Comparison of ENCODE assay signal across 8 cellular contexts in the genomic region with DNA sequence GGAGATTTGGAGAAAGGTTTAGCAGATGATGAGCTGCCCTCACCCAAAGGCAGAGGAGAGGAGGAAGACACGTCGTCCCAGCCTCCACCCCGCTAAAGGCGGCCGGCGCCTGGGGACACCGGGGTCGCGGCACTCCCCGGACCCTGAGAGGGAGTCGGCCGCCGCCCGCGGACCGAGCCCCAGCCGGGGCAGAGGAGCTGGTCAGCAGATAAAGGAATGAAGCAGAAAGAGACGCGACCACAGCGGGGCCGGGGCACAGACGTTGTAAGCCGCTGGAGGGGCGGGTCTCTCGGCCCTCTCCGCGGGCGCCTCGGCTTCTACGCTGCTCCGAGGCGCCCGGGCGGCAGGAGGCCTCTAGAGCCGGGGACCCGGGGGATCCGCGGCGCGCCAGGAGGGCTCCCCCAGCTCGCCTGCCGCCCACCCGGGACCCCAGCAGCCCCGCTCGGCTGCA. TPM values are rescaled to one million over a fixed set of nuclear protein-coding genes. Genes with fewer than 3 reads are reported as not detected.
DNase-seq lines count a peak whose midpoint lies in the region; ATAC-seq and TF ChIP-seq lines count a peak whose summit lies in the region.

No MANE protein-coding gene starts in this region.

- H3K18ac ChIP-seq in IMR-90 (ENCODE audit: low read depth, low read length) = no peak overlapping the region

- H3K9me3 Mint-ChIP-seq in Calu3 (ENCODE audit: low read depth, unreplicated experiment) = no peaks in the 10 kb centered on the region
- H3K9me3 Mint-ChIP-seq in effector memory CD8-positive, alpha-beta T cell = no peaks in the 10 kb centered on the region

- H4K5ac ChIP-seq in IMR-90 (ENCODE audit: low read depth, low read length) = no peak overlapping the region

- no peak for TF ChIP-seq RAD21 in IMR-90 (IDR thresholded peaks at IDR 0.05; ENCODE audit: low read length)

- H2AK9ac ChIP-seq in IMR-90 (replicated peaks; ENCODE audit: low read depth, low read length, poor library complexity) = peak overlapping the region; percentile 44

- H3K27me3 ChIP-seq in IMR-90 (ENCODE audit: control insufficient read depth, insufficient read depth, low read length) (no peaks in the 10 kb centered on the region), stomach (no peaks in the 10 kb centered on the region)

- no peak overlapping the region for H2BK15ac ChIP-seq in IMR-90 (ENCODE audit: low read depth, low read length)

- 0 out of 2 replicates have a peak overlapping the region, but pooled peaks have one; percentile 32 for H3K4ac ChIP-seq in IMR-90 (ENCODE audit: low read depth, low read length)

- 0% methylated on average over 11 of the region's 45 CpGs; no CpG with 5 or more reads in 1 of the 2 experiments for WGBS in IMR-90 (ENCODE audit: extremely low coverage in 2 of 2, insufficient read length in 1 of 2), 2 experiments
- WGBS in stomach, 5 donors = 0 to 2% (median 0%) methylated on average over 18 to 45 of the region's 45 CpGs

- peak overlapping the region; percentile 99 for H3K4me2 ChIP-seq in IMR-90 (ENCODE audit: low read depth, low read length)

- DNase-seq in Calu3 (peak; percentile 37), IMR-90 (peak; percentile 36), mucosa of descending colon (peak; percentile 31 to 68 (median 64)), stomach (peak; percentile 40), hippocampal formation (lab: John Stamatoyannopoulos, UW) (no peak)
- peak; percentile 12 for DNase-seq in activated CD4-positive, alpha-beta T cell treated with anti-CD3 and anti-CD28 coated beads, Interleukin-2, amount 50 U/mL, for 1 hour
- peak; percentile 25 to 31 (median 29) for DNase-seq in effector memory CD8-positive, alpha-beta T cell

- no peak overlapping the region for H2BK5ac ChIP-seq in IMR-90 (ENCODE audit: low read depth, low read length, poor library complexity, severe bottlenecking)

- POLR2A ChIA-PET in IMR-90 (lab: Charles Lee; ENCODE audit: unreplicated experiment) = interaction anchor here (0.6 kb wide), 2 partner anchors 12 to 27 kb away, joined by 4 to 5 read pairs; no protein-coding TSS in a partner anchor

- H3K23ac ChIP-seq in IMR-90 (ENCODE audit: low read depth, low read length) = peak overlapping the region; percentile 98

- H3K27ac Mint-ChIP-seq in Calu3 (ENCODE audit: unreplicated experiment) = peak overlapping the region; percentile 28
- peak overlapping the region; percentile 94 to 98 for H3K27ac Mint-ChIP-seq in effector memory CD8-positive, alpha-beta T cell

- peaks cover 16% of the 10 kb centered on the region for H3K4me1 Mint-ChIP-seq in Calu3 (ENCODE audit: low read depth, unreplicated experiment)
- H3K4me1 Mint-ChIP-seq in effector memory CD8-positive, alpha-beta T cell (ENCODE audit: low read depth in 2 of 2) = peaks cover 32 to 51% of the 10 kb centered on the region in 2 donors

- H2BK20ac ChIP-seq in IMR-90 (ENCODE audit: low read depth, low read length) = no peak overlapping the region

- H3K79me1 ChIP-seq in IMR-90 (ENCODE audit: low read depth in 1 of 2, low read length in 2 of 2) = peaks cover 22 to 36% of the 10 kb centered on the region in 2 experiments

- no peaks in the 10 kb centered on the region for H3K36me3 ChIP-seq in IMR-90 (ENCODE audit: control insufficient read depth, insufficient read depth, low read length)
- no peaks in the 10 kb centered on the region for H3K36me3 ChIP-seq in mucosa of descending colon (ENCODE audit: low read depth)
- H3K36me3 ChIP-seq in stomach = no peaks in the 10 kb centered on the region

- no peak overlapping the region for H4K91ac ChIP-seq in IMR-90 (ENCODE audit: insufficient read depth, low read depth, low read length)

- H3K56ac ChIP-seq in IMR-90 (ENCODE audit: extremely low read depth, insufficient read depth, low read length) = peak overlapping the region; percentile 14; the same call in 1 of the 2 replicates

- intact Hi-C loops in Calu3 (cut with micrococcal nuclease; ENCODE audit: unreplicated experiment) (no loop called here), IMR-90 (cut with micrococcal nuclease) (loop anchor here (5.0 kb wide), 2 partner anchors 59 to 214 kb away; partner anchors contain the start of gene DAPK2), mucosa of descending colon (cut with DNase I, micrococcal nuclease) (no loop called here), stomach (cut with DNase I; ENCODE audit: low total_unique reads) (no loop called here)

- H3K4me1 ChIP-seq in IMR-90 (ENCODE audit: control insufficient read depth, insufficient read depth, low read length) (peaks cover 2% of the 10 kb centered on the region; the same call in 1 of the 2 replicates), mucosa of descending colon (ENCODE audit: low read depth) (peaks cover 14% of the 10 kb centered on the region), stomach (peaks cover 16 to 47% (median 31%) of the 10 kb centered on the region in 4 donors)

- peaks cover 5% of the 10 kb centered on the region; the same call in 1 of the 2 replicates for H3K9me1 ChIP-seq in IMR-90 (ENCODE audit: insufficient read depth, low read length)

- H2AK5ac ChIP-seq in IMR-90 (ENCODE audit: low read depth, low read length) = peak overlapping the region; percentile 34; the same call in 1 of the 2 replicates

- H3K27ac ChIP-seq in IMR-90 (ENCODE audit: insufficient read depth, low read length) (peak overlapping the region; percentile 68), stomach (peak overlapping the region; percentile 87 to 94 (median 89))

- peaks cover 24% of the 10 kb centered on the region for H3K36me3 Mint-ChIP-seq in Calu3 (ENCODE audit: insufficient read depth, unreplicated experiment)
- H3K36me3 Mint-ChIP-seq in effector memory CD8-positive, alpha-beta T cell (ENCODE audit: insufficient read depth) = peaks cover 38% of the 10 kb centered on the region

- peaks cover 19% of the 10 kb centered on the region for H3K27me3 Mint-ChIP-seq in Calu3 (ENCODE audit: unreplicated experiment)
- H3K27me3 Mint-ChIP-seq in effector memory CD8-positive, alpha-beta T cell = no peaks in the 10 kb centered on the region

- no peak for TF ChIP-seq EP300 in stomach (IDR thresholded peaks at IDR 0.05)

- TF ChIP-seq CTCF in Calu3 (IDR thresholded peaks at IDR 0.05; ENCODE audit: unreplicated experiment) (no peak), IMR-90 (conservative IDR thresholded peaks at IDR 0.05; ENCODE audit: low read depth, low read length) (0 out of 2 replicates have a peak, but pooled peaks have one; percentile 0), mucosa of descending colon (IDR thresholded peaks at IDR 0.05) (no peak), stomach (IDR thresholded peaks at IDR 0.05) (no peak)

- peak overlapping the region; percentile 77 for H3K4me3 ChIP-seq in IMR-90 (ENCODE audit: insufficient read depth, low read depth, low read length)
- H3K4me3 ChIP-seq in mucosa of descending colon = peak overlapping the region; percentile 69
- peak overlapping the region; percentile 64 to 85 (median 84) for H3K4me3 ChIP-seq in stomach

- peak overlapping the region; percentile 90 for H3K4me3 Mint-ChIP-seq in Calu3 (ENCODE audit: low read depth, unreplicated experiment)
- peak overlapping the region; percentile 80 to 90 for H3K4me3 Mint-ChIP-seq in effector memory CD8-positive, alpha-beta T cell

- in situ Hi-C loops in IMR-90 (cut with MboI; ENCODE audit: low sequenced_read_pairs) = no loop called here

- no peaks in the 10 kb centered on the region for H3K9me3 ChIP-seq in IMR-90 (ENCODE audit: control insufficient read depth, insufficient read depth, low read length)
- no peaks in the 10 kb centered on the region for H3K9me3 ChIP-seq in mucosa of descending colon
- no peaks in the 10 kb centered on the region for H3K9me3 ChIP-seq in stomach

- peak overlapping the region; percentile 61 for H3K14ac ChIP-seq in IMR-90 (replicated peaks; ENCODE audit: low read depth, low read length)

- peak overlapping the region; percentile 89 for H3K9ac ChIP-seq in IMR-90 (ENCODE audit: low read depth, low read length)

- dilution Hi-C loops in IMR-90 (cut with HindIII; ENCODE audit: low sequenced_read_pairs, unreplicated experiment) = no loop called here

- H2BK120ac ChIP-seq in IMR-90 (ENCODE audit: low read depth, low read length) = no peak overlapping the region

- H4K8ac ChIP-seq in IMR-90 (ENCODE audit: low read depth in 2 of 2, low read length in 2 of 2) = peak overlapping the region in 1 of 2 experiments; percentile 47; a peak in 1 of 4 replicates

- H4K20me1 ChIP-seq in IMR-90 (ENCODE audit: insufficient read depth, low read length) = peaks cover 20% of the 10 kb centered on the region

- TF ChIP-seq POLR2A in IMR-90 (IDR thresholded peaks at IDR 0.05; ENCODE audit: low read depth, low read length) = no peak
- no peak for TF ChIP-seq POLR2A in stomach (IDR thresholded peaks at IDR 0.05)

- ATAC-seq in GM21528 (IDR thresholded peaks at IDR 0.05; ENCODE audit: low FRiP score, unreplicated experiment) (peak; percentile 38), IMR-90 (ENCODE audit: low read depth) (peak; percentile 77), mucosa of descending colon (peak; percentile 77)
- peak; percentile 50 for ATAC-seq in effector memory CD8-positive, alpha-beta T cell (replicated peaks)

- H2AFZ ChIP-seq in IMR-90 (replicated peaks; ENCODE audit: low read length, poor library complexity) = peak overlapping the region; percentile 93

- CTCF ChIA-PET in Calu3 (lab: Charles Lee) (interaction anchor here (0.6 kb wide), 1 partner anchor 151 kb away, joined by 3 read pairs; no protein-coding TSS in a partner anchor), IMR-90 (lab: Yijun Ruan, JAX) (no interaction called here)

- BruUV-seq in Calu3 (replicated peaks; lab: Mats Ljungman, UMichigan) = no TSS peak
- no TSS peak for BruUV-seq in IMR-90 (replicated peaks; lab: Mats Ljungman, UMichigan)

TF ChIP-seq in IMR-90, 13 proteins besides CTCF, POLR2A, EP300 and RAD21 (continues in another document):
- TF ChIP-seq, protein P1, sequence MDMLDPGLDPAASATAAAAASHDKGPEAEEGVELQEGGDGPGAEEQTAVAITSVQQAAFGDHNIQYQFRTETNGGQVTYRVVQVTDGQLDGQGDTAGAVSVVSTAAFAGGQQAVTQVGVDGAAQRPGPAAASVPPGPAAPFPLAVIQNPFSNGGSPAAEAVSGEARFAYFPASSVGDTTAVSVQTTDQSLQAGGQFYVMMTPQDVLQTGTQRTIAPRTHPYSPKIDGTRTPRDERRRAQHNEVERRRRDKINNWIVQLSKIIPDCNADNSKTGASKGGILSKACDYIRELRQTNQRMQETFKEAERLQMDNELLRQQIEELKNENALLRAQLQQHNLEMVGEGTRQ (IDR thresholded peaks at IDR 0.05; ENCODE audit: low read depth, low read length) = no peak
- TF ChIP-seq MAFK (IDR thresholded peaks at IDR 0.05; ENCODE audit: low read depth, low read length) (no peak), NFE2L2 (IDR thresholded peaks at IDR 0.05; ENCODE audit: low read depth, low read length) (no peak), FOS (IDR thresholded peaks at IDR 0.05; ENCODE audit: low read depth, low read length) (no peak)

RNA-seq across cellular contexts. Expression of gene HERC1, which starts 0.5 kb away (rescaled TPM):
- total RNA-seq in Calu3 (2022) (50.6 and 52.1 TPM in 2 replicates), IMR-90 (2012; rRNA removed) (98.0 and 109 TPM in 2 replicates), mucosa of descending colon (100 to 1,000 TPM in 1 of 3 donors, 10 to 100 TPM in 2; 51.7 to 136 (median 77.7) TPM), stomach (100 to 1,000 TPM in 4 of 5 donors, 10 to 100 TPM in 1; 36.5 to 649 (median 168) TPM)
- polyA plus RNA-seq in IMR-90 (2012; rRNA removed) (22.0 and 28.6 TPM in 2 replicates), stomach (10 to 100 TPM; 14.3 to 20.0 (median 18.3) TPM)
- 13.6 and 14.5 TPM in 2 replicates for polyA plus RNA-seq in IMR-90 (2012; cell fraction: cytosol; rRNA removed)
- polyA plus RNA-seq in IMR-90 (2012; cell fraction: nucleus; rRNA removed; ENCODE audit: low replicate concordance) = 24.4 and 30.1 TPM in 2 replicates

Comparison
In these comparisons a context has a peak if more than half of its experiments do, and no peak if none do; other contexts are left out.
1. DNase-seq: peak in Calu3 (single experiment), IMR-90 (single experiment), activated CD4-positive, alpha-beta T cell treated with anti-CD3 and anti-CD28 coated beads, Interleukin-2, amount 50 U/mL, for 1 hour (single experiment), effector memory CD8-positive, alpha-beta T cell (3 of 3), mucosa of descending colon (3 of 3) and stomach (single experiment); none in hippocampal formation (0 of 2).
2. Peak in every context shown above with its lines, with median percentiles within 50 percentile points of each other: ATAC-seq and H3K4me3 ChIP-seq.